Comparison of ENCODE assay signal across 2 cellular contexts in genomic region chr20:33255005-33255404, GRCh38.
TF ChIP-seq lines count a peak whose summit lies in the region.

No MANE protein-coding gene starts in this region.

TF ChIP-seq in K562, 482 proteins besides CTCF, POLR2A, EP300 and RAD21:
- TF ChIP-seq ARNT (IDR thresholded peaks at IDR 0.05) (no peak), ZNF232 (CRISPR knock-in tag; IDR thresholded peaks at IDR 0.05) (no peak), TGIF2 (CRISPR knock-in tag; IDR thresholded peaks at IDR 0.05) (no peak), ZNF224 (CRISPR knock-in tag; IDR thresholded peaks at IDR 0.05) (no peak), JUND (IDR thresholded peaks at IDR 0.05; ENCODE audit: borderline replicate concordance, low read depth, low read length) (0 out of 2 replicates have a peak, but pooled peaks have one; percentile 18), JUND (tag; IDR thresholded peaks at IDR 0.05; ENCODE audit: borderline replicate concordance, low read depth, low read length) (peak; percentile 56; the same call in 1 of the 3 replicates), HBP1 (CRISPR knock-in tag; IDR thresholded peaks at IDR 0.05) (no peak), NCOA2 (IDR thresholded peaks at IDR 0.05; ENCODE audit: partially characterized antibody in 2 of 2) (no peak), MBD1 (CRISPR knock-in tag; IDR thresholded peaks at IDR 0.05) (no peak), ARID1B (IDR thresholded peaks at IDR 0.05) (no peak), ZNF282 (CRISPR knock-in tag; IDR thresholded peaks at IDR 0.05) (no peak), CREBBP (IDR thresholded peaks at IDR 0.05; ENCODE audit: low read depth, low read length) (no peak), MYBL2 (IDR thresholded peaks at IDR 0.05; ENCODE audit: low read depth) (no peak), MYBL2 (CRISPR knock-in tag; IDR thresholded peaks at IDR 0.05; ENCODE audit: borderline replicate concordance) (no peak), FOSL1 (tag; conservative IDR thresholded peaks at IDR 0.05) (peak; percentile 77), NR2F6 (CRISPR knock-in tag; IDR thresholded peaks at IDR 0.05) (no peak), IRF2 (CRISPR knock-in tag; IDR thresholded peaks at IDR 0.05) (no peak), EP400 (IDR thresholded peaks at IDR 0.05) (no peak)
TF ChIP-seq in K562: peak in this region for 2.

TF ChIP-seq in endothelial cell of umbilical vein, 7 proteins besides CTCF, POLR2A, EP300 and RAD21:
- TF ChIP-seq EZH2 (IDR thresholded peaks at IDR 0.05; ENCODE audit: borderline replicate concordance, low read depth, low read length, severe bottlenecking) = no peak
- no peak for TF ChIP-seq GATA2 (IDR thresholded peaks at IDR 0.05; ENCODE audit: insufficient read depth, insufficient read length, low read depth, low read length)
- TF ChIP-seq JUN (IDR thresholded peaks at IDR 0.05; ENCODE audit: borderline replicate concordance, insufficient read depth, insufficient read length, low read depth) = no peak
- no peak for TF ChIP-seq POLR2AphosphoS5 (IDR thresholded peaks at IDR 0.05; ENCODE audit: insufficient read depth, low read depth, low read length)
- no peak for TF ChIP-seq MAX (IDR thresholded peaks at IDR 0.05; ENCODE audit: insufficient read depth, insufficient read length)
- TF ChIP-seq FOS (IDR thresholded peaks at IDR 0.05; ENCODE audit: borderline replicate concordance, insufficient read depth, low read length) = no peak
- TF ChIP-seq MYC (IDR thresholded peaks at IDR 0.05; ENCODE audit: low read depth, low read length) = no peak
